In the genomic region with DNA sequence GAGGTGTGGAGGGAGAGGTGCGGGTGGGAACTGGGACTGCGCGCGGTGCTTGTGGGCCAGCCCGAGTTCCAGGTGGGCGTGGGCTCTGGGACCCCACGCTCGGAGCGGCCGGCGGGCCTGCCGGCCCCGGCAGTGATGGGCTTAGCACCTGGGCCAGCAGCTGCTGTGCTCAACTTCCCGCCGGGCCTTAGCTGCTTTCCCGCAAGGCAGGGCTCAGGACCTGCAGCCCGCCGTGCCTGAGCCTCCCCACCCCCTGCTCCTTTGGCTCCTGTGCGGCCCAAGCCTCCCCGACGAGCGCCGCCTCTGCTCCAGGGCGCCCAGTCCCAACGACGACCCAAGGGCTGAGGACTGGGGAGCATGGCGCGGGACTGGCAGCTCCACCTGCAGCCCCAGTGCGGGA, we compare ENCODE assay signal across 8 cellular contexts.
"Had no signal": no experiment of that assay in that cellular context is flagged by ENCODE, and none has a peak within 500 bp of the region (broad histone marks: within the 10 kb centered on the region; RNA-seq: fewer than 3 reads in every experiment).

No MANE protein-coding gene starts in this region.

- H3K9me3 ChIP-seq: HAP-1 had no signal

- H3K36me3 ChIP-seq: HAP-1 had no signal

- H3K4me3 Mint-ChIP-seq: H9, HFFc6 had no signal

- H3K4me3 ChIP-seq: GM23248, HAP-1 had no signal

- DNase-seq: GM23248, GOT3, H7, H9, HCEC 1CT, HFFc6 had no signal

- H3K27ac Mint-ChIP-seq: H9, HFFc6 had no signal

- H2AFZ ChIP-seq: GM23248 had no signal

- ATAC-seq: HCT116 had no signal

- H3K27ac ChIP-seq: GM23248 had no signal

- H3K9ac ChIP-seq: GM23248 had no signal
